ENCODE assay signal across 31 cellular contexts in genomic region chr6:51790946-51791345, GRCh38.
"Had no signal": no experiment of that assay in that cellular context is flagged by ENCODE, and none has a peak within 500 bp of the region (broad histone marks: within the 10 kb centered on the region; RNA-seq: fewer than 3 reads in every experiment).

No MANE protein-coding gene starts in this region.

- H3K9me3 ChIP-seq: adrenal gland, body of pancreas had no signal

- H3K36me3 ChIP-seq: adrenal gland, brain microvascular endothelial cell, breast epithelium had no signal

- H3K4me3 ChIP-seq: adrenal gland, body of pancreas, breast epithelium had no signal

- DNase-seq: activated B cell treated with CpG ODN at 0.5 μM for 24 hours; activated CD4-positive, alpha-beta memory T cell treated with anti-CD3 and anti-CD28 coated beads for 36 hours; activated CD4-positive, alpha-beta T cell treated with anti-CD3 and anti-CD28 coated beads for 4 hours; activated CD4-positive, alpha-beta T cell treated with anti-CD3 and anti-CD28 coated beads, Interleukin-2, amount 10 ng/mL, durations not matched to agents 24 days and 14 days; activated CD4-positive, alpha-beta T cell treated with anti-CD3 and anti-CD28 coated beads, Interleukin-2, amount 50 U/mL, for 1 hour; activated CD4-positive, alpha-beta T cell treated with anti-CD3 and anti-CD28 coated beads, Interleukin-2, amount 50 U/mL, for 4 hours; activated CD4-positive, CD25-positive, alpha-beta regulatory T cell treated with anti-CD3 and anti-CD28 coated beads, Interleukin-2, amount 50 U/mL, for 72 hours; activated CD8-positive, alpha-beta memory T cell treated with anti-CD3 and anti-CD28 coated beads, Interleukin-2, amount 50 U/mL, for 4 hours; activated CD8-positive, alpha-beta T cell treated with anti-CD3 and anti-CD28 coated beads for 36 hours; activated effector memory CD4-positive, alpha-beta T cell treated with anti-CD3 and anti-CD28 coated beads, Interleukin-2, amount 50 U/mL, for 16 hours; activated gamma-delta T cell treated with Interleukin-2 at 50 U/mL for 16 hours; activated naive CD4-positive, alpha-beta T cell; activated naive CD4-positive, alpha-beta T cell treated with anti-CD3 and anti-CD28 coated beads for 36 hours; activated naive CD4-positive, alpha-beta T cell treated with anti-CD3 and anti-CD28 coated beads, Interleukin-2, amount 50 U/mL, for 16 hours; activated naive CD8-positive, alpha-beta T cell treated with anti-CD3 and anti-CD28 coated beads for 36 hours; activated T-cell treated with anti-CD3 and anti-CD28 coated beads for 4 hours; activated T-cell treated with anti-CD3 and anti-CD28 coated beads, Interleukin-2, amount 50 U/mL, for 1 hour; activated T-cell treated with anti-CD3 and anti-CD28 coated beads, Interleukin-2, amount 50 U/mL, for 4 hours; activated T-cell treated with anti-CD3 and anti-CD28 coated beads, Interleukin-2, amount 50 U/mL, for 72 hours; adrenal gland; amniotic stem cell; aorta; body of pancreas; brain microvascular endothelial cell; central memory CD4-positive, alpha-beta T cell; T-helper 2 cell; T-helper 9 cell had no signal

- ATAC-seq: activated CD8-positive, alpha-beta T cell treated with anti-CD3 and anti-CD28 coated beads for 36 hours; activated naive CD4-positive, alpha-beta T cell treated with anti-CD3 and anti-CD28 coated beads, Interleukin-2, amount 50 U/mL, for 72 hours; activated T-cell treated with anti-CD3 and anti-CD28 coated beads, Interleukin-2, amount 50 U/mL, for 4 hours; activated T-cell treated with anti-CD3 and anti-CD28 coated beads, Interleukin-2, amount 50 U/mL, for 72 hours; activated T-helper 17 cell treated with anti-CD3 and anti-CD28 coated beads, Interleukin-2, amount 50 U/mL, for 72 hours; body of pancreas had no signal

- H3K4me1 ChIP-seq: adrenal gland, body of pancreas, breast epithelium had no signal

- H3K27ac ChIP-seq: adrenal gland, body of pancreas, brain microvascular endothelial cell, breast epithelium, VCaP had no signal
